In genomic region chr1:117076648-117077047, GRCh38 we compare ENCODE assay signal across 18 cellular contexts. TPM values are rescaled to one million over a fixed set of nuclear protein-coding genes. Genes with fewer than 3 reads are reported as not detected.
DNase-seq lines count a peak whose midpoint lies in the region; FAIRE-seq and TF ChIP-seq lines count a peak whose summit lies in the region.
"Had no signal": no experiment of that assay in that cellular context is flagged by ENCODE, and none has a peak within 500 bp of the region (broad histone marks: within the 10 kb centered on the region; RNA-seq: fewer than 3 reads in every experiment).

No MANE protein-coding gene starts in this region.

- H3K79me2 ChIP-seq in PC-9 (ENCODE audit: low read depth) (no peaks in the 10 kb centered on the region), smooth muscle cell (ENCODE audit: low read depth) (no peaks in the 10 kb centered on the region)

- peak; percentile 18 for DNase-seq in activated naive CD4-positive, alpha-beta T cell treated with anti-CD3 and anti-CD28 coated beads for 36 hours
- DNase-seq in activated naive CD4-positive, alpha-beta T cell (lab: John Stamatoyannopoulos, UW): no peak
- no peak for DNase-seq in PC-9
- DNase-seq in brain microvascular endothelial cell: no peak
- DNase-seq in smooth muscle cell (lab: John Stamatoyannopoulos, UW; ENCODE audit: unreplicated experiment): no peak
- DNase-seq in frontal cortex (ENCODE audit: low spot score in 2 of 2): no peak
- DNase-seq in AML-193 (lab: John Stamatoyannopoulos, UW): no peak
- DNase-seq in HUDEP-2 (lab: John Stamatoyannopoulos, UW; ENCODE audit: unreplicated experiment in 76 of 76): no peak
- DNase-seq: GOT3, heart left ventricle, NCI-H1436, ovary, uterus had no signal

- in situ Hi-C loops in brain microvascular endothelial cell (cut with HindIII; ENCODE audit: low pct_ligation_motif_present, low sequenced_read_pairs): no loop called here

- BruUV-seq in PC-9 (replicated peaks; lab: Mats Ljungman, UMichigan): no TSS peak

- H3K4me3 Mint-ChIP-seq in activated naive CD4-positive, alpha-beta T cell treated with anti-CD3 and anti-CD28 coated beads for 36 hours: no peak overlapping the region
- H3K4me3 Mint-ChIP-seq: CD4-positive, alpha-beta T cell; IgD-negative memory B cell; naive thymus-derived CD4-positive, alpha-beta T cell had no signal

- H3K36me3 Mint-ChIP-seq in activated naive CD4-positive, alpha-beta T cell treated with anti-CD3 and anti-CD28 coated beads for 36 hours (ENCODE audit: low read depth): peaks cover 76% of the 10 kb centered on the region

- POLR2A ChIA-PET in PC-9 (lab: Charles Lee; ENCODE audit: unreplicated experiment): no interaction called here

- H3K4me1 ChIP-seq in PC-9 (replicated peaks; ENCODE audit: insufficient read depth) (no peaks in the 10 kb centered on the region; the same call in 1 of the 2 replicates), smooth muscle cell (ENCODE audit: low read depth) (no peaks in the 10 kb centered on the region)
- H3K4me1 ChIP-seq: right atrium auricular region, uterus had no signal

- FAIRE-seq in frontal cortex (lab: Jason Lieb, UNC): no peak

- H3K4me2 ChIP-seq in PC-9 (no peak overlapping the region), smooth muscle cell (no peak overlapping the region)

- no peaks in the 10 kb centered on the region for H3K27me3 Mint-ChIP-seq in activated naive CD4-positive, alpha-beta T cell treated with anti-CD3 and anti-CD28 coated beads for 36 hours (ENCODE audit: low read depth)
- H3K27me3 Mint-ChIP-seq: CD4-positive, alpha-beta T cell; IgD-negative memory B cell; naive thymus-derived CD4-positive, alpha-beta T cell had no signal

- H3K9me3 ChIP-seq in PC-9 (ENCODE audit: insufficient read depth, low read depth) (no peaks in the 10 kb centered on the region), smooth muscle cell (replicated peaks; ENCODE audit: low read depth) (no peaks in the 10 kb centered on the region)
- H3K9me3 ChIP-seq: heart left ventricle, ovary, right atrium auricular region, uterus had no signal

- intact Hi-C loops in activated naive CD4-positive, alpha-beta T cell treated with anti-CD3 and anti-CD28 coated beads for 36 hours (cut with micrococcal nuclease): loop anchor here (1.0 to 5.0 kb wide), 6 partner anchors 14 to 699 kb away; partner anchors contain the start of gene MAN1A2
- intact Hi-C loops in PC-9 (cut with micrococcal nuclease; ENCODE audit: unreplicated experiment): no loop called here

- H2AFZ ChIP-seq in PC-9 (no peak overlapping the region), smooth muscle cell (ENCODE audit: low read depth) (no peak overlapping the region)

- H3F3A ChIP-seq in PC-9 (ENCODE audit: insufficient read depth, low read depth) (peaks cover 7% of the 10 kb centered on the region; the same call in 1 of the 2 replicates), smooth muscle cell (ENCODE audit: low read depth) (peaks cover 3% of the 10 kb centered on the region)

- H3K27me3 ChIP-seq in PC-9 (ENCODE audit: insufficient read depth, low read depth) (no peaks in the 10 kb centered on the region), brain microvascular endothelial cell (replicated peaks) (no peaks in the 10 kb centered on the region), smooth muscle cell (ENCODE audit: low read depth) (no peaks in the 10 kb centered on the region)
- H3K27me3 ChIP-seq: heart left ventricle, ovary, right atrium auricular region, uterus had no signal

- TF ChIP-seq CTCF in PC-9 (conservative IDR thresholded peaks at IDR 0.05) (no peak), brain microvascular endothelial cell (IDR thresholded peaks at IDR 0.05; ENCODE audit: low read depth, low read length, missing control alignments) (no peak), smooth muscle cell (IDR thresholded peaks at IDR 0.05; ENCODE audit: borderline replicate concordance, insufficient read depth, poor library complexity, severe bottlenecking) (no peak)

- CTCF ChIA-PET in activated naive CD4-positive, alpha-beta T cell treated with anti-CD3 and anti-CD28 coated beads for 36 hours (lab: Charles Lee): interaction anchor here (1.2 to 1.8 kb wide), 2 partner anchors 17 to 46 kb away, joined by 4 to 9 read pairs; no protein-coding TSS in a partner anchor
- CTCF ChIA-PET in PC-9 (lab: Charles Lee): no interaction called here

- no peaks in the 10 kb centered on the region for H3K9me2 ChIP-seq in PC-9 (ENCODE audit: insufficient read depth)

- H3K9ac ChIP-seq in smooth muscle cell (ENCODE audit: low read depth): peak overlapping the region; percentile 66

- WGBS in smooth muscle cell (ENCODE audit: low lambda C conversion rate): 97% methylated on average over 5 of the region's 5 CpGs

- peaks cover 63% of the 10 kb centered on the region for H3K36me3 ChIP-seq in PC-9 (ENCODE audit: low read depth)
- H3K36me3 ChIP-seq in brain microvascular endothelial cell (replicated peaks): peaks cover 21% of the 10 kb centered on the region
- no peaks in the 10 kb centered on the region for H3K36me3 ChIP-seq in smooth muscle cell (ENCODE audit: low read depth)
- H3K36me3 ChIP-seq: ovary, uterus had no signal

- H3K27ac ChIP-seq in PC-9: peak overlapping the region; percentile 50
- peak overlapping the region; percentile 55 for H3K27ac ChIP-seq in brain microvascular endothelial cell
- H3K27ac ChIP-seq in smooth muscle cell (ENCODE audit: low read depth): peak overlapping the region; percentile 89
- H3K27ac ChIP-seq: heart left ventricle, ovary, right atrium auricular region, uterus, VCaP had no signal

- H4K20me1 ChIP-seq in PC-9 (ENCODE audit: insufficient read depth) (no peaks in the 10 kb centered on the region), smooth muscle cell (ENCODE audit: low read depth) (no peaks in the 10 kb centered on the region)

- H3K9me3 Mint-ChIP-seq in activated naive CD4-positive, alpha-beta T cell treated with anti-CD3 and anti-CD28 coated beads for 36 hours: no peaks in the 10 kb centered on the region
- H3K9me3 Mint-ChIP-seq: CD4-positive, alpha-beta T cell; IgD-negative memory B cell; naive thymus-derived CD4-positive, alpha-beta T cell had no signal

- no peak overlapping the region for H3K4me3 ChIP-seq in PC-9
- no peak overlapping the region for H3K4me3 ChIP-seq in brain microvascular endothelial cell (ENCODE audit: low read depth, low read length)
- H3K4me3 ChIP-seq in smooth muscle cell: no peak overlapping the region
- H3K4me3 ChIP-seq: heart left ventricle, ovary, right atrium auricular region, uterus had no signal

- peak overlapping the region; percentile 74 for H3K27ac Mint-ChIP-seq in activated naive CD4-positive, alpha-beta T cell treated with anti-CD3 and anti-CD28 coated beads for 36 hours
- H3K27ac Mint-ChIP-seq: CD4-positive, alpha-beta T cell had no signal

- H3K4me1 Mint-ChIP-seq in activated naive CD4-positive, alpha-beta T cell treated with anti-CD3 and anti-CD28 coated beads for 36 hours (ENCODE audit: low read depth): peaks cover 33% of the 10 kb centered on the region

RNA-seq across cellular contexts. Expression of gene TTF2, which starts 16.5 kb away (rescaled TPM):
- 100 to 1,000 TPM; 113 to 122 TPM for total RNA-seq in activated naive CD4-positive, alpha-beta T cell treated with anti-CD3 and anti-CD28 coated beads for 36 hours
- total RNA-seq in PC-9 (2021) (62.2 and 63.4 TPM in 2 replicates), smooth muscle cell (4.9 and 16.2 TPM in 2 replicates), frontal cortex (3.3 TPM)
- 8.2 and 8.8 TPM in 2 replicates for polyA plus RNA-seq in smooth muscle cell

RNA-seq across cellular contexts. Expression of gene TRIM45, which starts 44.9 kb away (rescaled TPM):
- total RNA-seq in activated naive CD4-positive, alpha-beta T cell treated with anti-CD3 and anti-CD28 coated beads for 36 hours: under 1 TPM; 0.17 TPM
- 10.0 and 10.2 TPM in 2 replicates for total RNA-seq in PC-9 (2021)
- 3.5 and 4.4 TPM in 2 replicates for total RNA-seq in smooth muscle cell
- polyA plus RNA-seq in smooth muscle cell: 4.6 and 6.4 TPM in 2 replicates
- 3.7 TPM for total RNA-seq in frontal cortex
- polyA plus RNA-seq: naive thymus-derived CD4-positive, alpha-beta T cell had no signal
